ENCODE assay signal across 19 cellular contexts in the genomic region with DNA sequence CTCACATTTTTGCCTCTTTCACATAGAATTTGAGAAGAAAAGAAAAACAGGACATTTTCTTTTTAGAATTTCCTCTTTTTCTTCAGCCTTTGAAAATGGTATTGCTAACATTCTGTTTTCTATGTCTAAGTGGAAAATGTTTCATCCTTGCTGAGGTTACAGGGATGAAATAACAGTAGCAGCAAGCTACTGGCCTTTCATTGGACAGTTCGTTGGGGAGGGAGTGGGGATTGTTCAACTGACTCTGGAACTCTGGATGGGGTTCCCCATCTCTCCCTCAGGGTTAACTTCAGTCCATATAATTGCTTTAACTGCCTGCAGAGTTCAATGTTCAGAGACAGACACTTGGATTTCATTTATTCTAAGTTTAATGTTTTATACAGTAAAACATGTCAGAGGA.
DNase-seq lines count a peak whose midpoint lies in the region; ATAC-seq, FAIRE-seq and TF ChIP-seq lines count a peak whose summit lies in the region.
"Had no signal": no experiment of that assay in that cellular context is flagged by ENCODE, and none has a peak within 500 bp of the region (broad histone marks: within the 10 kb centered on the region; RNA-seq: fewer than 3 reads in every experiment).

No MANE protein-coding gene starts in this region.

- DNase-seq in LHCN-M2 (ENCODE audit: low read depth) (peak; percentile 62), astrocyte (ENCODE audit: low read depth) (no peak), osteoblast (ENCODE audit: insufficient read length, low spot score, missing footprints) (peak; percentile 37), RKO (ENCODE audit: low spot score) (no peak)
- no peak for DNase-seq in naive thymus-derived CD4-positive, alpha-beta T cell
- no peak for DNase-seq in stimulated activated effector memory CD8-positive, alpha-beta T cell treated with anti-CD3 and anti-CD28 coated beads, Interleukin-12 subunit alpha, Interleukin-12 subunit beta, amount 100 ng/mL, for 72 hours (ENCODE audit: low spot score in 2 of 2)
- DNase-seq: CD4-positive, CD25-positive, alpha-beta regulatory T cell; DMS53; NCI-H1092 treated with DMSO at 0.1 percent for 48 hours; NCI-H1930; NCI-H2171; NCI-H446 treated with DMSO at 0.1 percent for 48 hours; NCI-H82; RPMI8226; SJCRH30 had no signal

- H3K36me3 Mint-ChIP-seq in astrocyte (ENCODE audit: low read depth, unreplicated experiment), result no peaks in the 10 kb centered on the region
- H3K36me3 Mint-ChIP-seq in naive thymus-derived CD4-positive, alpha-beta T cell, result no peaks in the 10 kb centered on the region
- no peaks in the 10 kb centered on the region for H3K36me3 Mint-ChIP-seq in stimulated activated effector memory CD8-positive, alpha-beta T cell treated with anti-CD3 and anti-CD28 coated beads, Interleukin-12 subunit alpha, Interleukin-12 subunit beta, amount 100 ng/mL, for 72 hours
- H3K36me3 Mint-ChIP-seq: CD4-positive, CD25-positive, alpha-beta regulatory T cell had no signal

- ATAC-seq in naive thymus-derived CD4-positive, alpha-beta T cell, result no peak
- no peak for ATAC-seq in stimulated activated effector memory CD8-positive, alpha-beta T cell treated with anti-CD3 and anti-CD28 coated beads, Interleukin-12 subunit alpha, Interleukin-12 subunit beta, amount 100 ng/mL, for 72 hours
- ATAC-seq: K562 had no signal

- H3K4me1 Mint-ChIP-seq in astrocyte (ENCODE audit: low read depth, unreplicated experiment), result peaks cover 57% of the 10 kb centered on the region
- no peaks in the 10 kb centered on the region for H3K4me1 Mint-ChIP-seq in naive thymus-derived CD4-positive, alpha-beta T cell
- no peaks in the 10 kb centered on the region for H3K4me1 Mint-ChIP-seq in stimulated activated effector memory CD8-positive, alpha-beta T cell treated with anti-CD3 and anti-CD28 coated beads, Interleukin-12 subunit alpha, Interleukin-12 subunit beta, amount 100 ng/mL, for 72 hours
- H3K4me1 Mint-ChIP-seq: CD4-positive, CD25-positive, alpha-beta regulatory T cell had no signal

- peak overlapping the region; percentile 36 for H3K27ac Mint-ChIP-seq in astrocyte (ENCODE audit: unreplicated experiment)
- no peak overlapping the region for H3K27ac Mint-ChIP-seq in naive thymus-derived CD4-positive, alpha-beta T cell
- no peak overlapping the region for H3K27ac Mint-ChIP-seq in stimulated activated effector memory CD8-positive, alpha-beta T cell treated with anti-CD3 and anti-CD28 coated beads, Interleukin-12 subunit alpha, Interleukin-12 subunit beta, amount 100 ng/mL, for 72 hours
- H3K27ac Mint-ChIP-seq: CD4-positive, CD25-positive, alpha-beta regulatory T cell had no signal

- H3K27me3 Mint-ChIP-seq in astrocyte (ENCODE audit: low read depth, unreplicated experiment), result no peaks in the 10 kb centered on the region
- H3K27me3 Mint-ChIP-seq in naive thymus-derived CD4-positive, alpha-beta T cell, result no peaks in the 10 kb centered on the region
- H3K27me3 Mint-ChIP-seq: CD4-positive, CD25-positive, alpha-beta regulatory T cell had no signal

- no peaks in the 10 kb centered on the region for H3K36me3 ChIP-seq in ACC112 (ENCODE audit: insufficient read depth, low read length)
- H3K36me3 ChIP-seq in astrocyte (ENCODE audit: insufficient read depth, low read length), result no peaks in the 10 kb centered on the region
- no peaks in the 10 kb centered on the region for H3K36me3 ChIP-seq in osteoblast (ENCODE audit: insufficient read depth, low read length)
- no peaks in the 10 kb centered on the region for H3K36me3 ChIP-seq in naive thymus-derived CD4-positive, alpha-beta T cell (ENCODE audit: control insufficient read depth in 2 of 3, insufficient read depth in 3 of 3, low read length in 3 of 3)
- H3K36me3 ChIP-seq: SJCRH30 had no signal

- H2AFZ ChIP-seq in ACC112 (ENCODE audit: low read length, unreplicated experiment) (peak overlapping the region; percentile 68), astrocyte (ENCODE audit: low read depth, low read length) (peak overlapping the region; percentile 6), osteoblast (ENCODE audit: low read length) (peak overlapping the region; percentile 57)

- H3K4me2 ChIP-seq in astrocyte (ENCODE audit: low read length), result no peak overlapping the region
- peak overlapping the region; percentile 71 for H3K4me2 ChIP-seq in osteoblast (ENCODE audit: insufficient read depth, low read length)

- CTCF ChIA-PET in naive thymus-derived CD4-positive, alpha-beta T cell (lab: Charles Lee), result no interaction called here

- no peak for FAIRE-seq in astrocyte (lab: Jason Lieb, UNC)
- FAIRE-seq: GM12891, K562 had no signal

- H3K4me3 Mint-ChIP-seq in astrocyte (ENCODE audit: unreplicated experiment), result no peak overlapping the region
- no peak overlapping the region for H3K4me3 Mint-ChIP-seq in naive thymus-derived CD4-positive, alpha-beta T cell
- H3K4me3 Mint-ChIP-seq in stimulated activated effector memory CD8-positive, alpha-beta T cell treated with anti-CD3 and anti-CD28 coated beads, Interleukin-12 subunit alpha, Interleukin-12 subunit beta, amount 100 ng/mL, for 72 hours, result no peak overlapping the region
- H3K4me3 Mint-ChIP-seq: CD4-positive, CD25-positive, alpha-beta regulatory T cell had no signal

- peak overlapping the region; percentile 57 for H3K27ac ChIP-seq in ACC112 (ENCODE audit: low read depth, low read length)
- H3K27ac ChIP-seq in astrocyte (ENCODE audit: low read depth, low read length), result peak overlapping the region; percentile 46
- H3K27ac ChIP-seq in osteoblast (ENCODE audit: low read depth, low read length), result peak overlapping the region; percentile 45
- no peak overlapping the region for H3K27ac ChIP-seq in naive thymus-derived CD4-positive, alpha-beta T cell (ENCODE audit: low read depth, low read length)
- H3K27ac ChIP-seq: HL-60, SJCRH30 had no signal

- H3K4me1 ChIP-seq in ACC112 (ENCODE audit: control insufficient read depth, insufficient read depth, low read length, unreplicated experiment) (peaks cover 56% of the 10 kb centered on the region), astrocyte (ENCODE audit: insufficient read depth, low read length) (peaks cover 45% of the 10 kb centered on the region), osteoblast (ENCODE audit: insufficient read depth, low read length) (peaks cover 46% of the 10 kb centered on the region)
- no peaks in the 10 kb centered on the region for H3K4me1 ChIP-seq in naive thymus-derived CD4-positive, alpha-beta T cell (ENCODE audit: control insufficient read depth in 2 of 2, insufficient read depth in 2 of 2, low read length in 2 of 2)
- H3K4me1 ChIP-seq: SJCRH30 had no signal

- H4K20me1 ChIP-seq in astrocyte (ENCODE audit: insufficient read depth, low read length) (no peaks in the 10 kb centered on the region), osteoblast (ENCODE audit: insufficient read depth, low read length) (no peaks in the 10 kb centered on the region)

- no peaks in the 10 kb centered on the region for H3K79me2 ChIP-seq in ACC112 (ENCODE audit: control insufficient read depth, insufficient read depth, low read length, unreplicated experiment)
- no peaks in the 10 kb centered on the region for H3K79me2 ChIP-seq in astrocyte (ENCODE audit: insufficient read depth, low read length)
- no peaks in the 10 kb centered on the region for H3K79me2 ChIP-seq in osteoblast (ENCODE audit: insufficient read depth, low read length)

- TF ChIP-seq CTCF in astrocyte (IDR thresholded peaks at IDR 0.05; ENCODE audit: insufficient read depth, low read depth, low read length) (no peak), osteoblast (IDR thresholded peaks at IDR 0.05; ENCODE audit: extremely low read depth, low read depth, low read length) (no peak)

- H3K27me3 ChIP-seq in ACC112 (ENCODE audit: insufficient read depth, low read length) (no peaks in the 10 kb centered on the region), astrocyte (ENCODE audit: insufficient read depth, low read length) (no peaks in the 10 kb centered on the region), osteoblast (ENCODE audit: insufficient read depth, low read length) (no peaks in the 10 kb centered on the region)
- no peaks in the 10 kb centered on the region for H3K27me3 ChIP-seq in naive thymus-derived CD4-positive, alpha-beta T cell (ENCODE audit: control insufficient read depth in 2 of 2, insufficient read depth in 2 of 2, low read length in 2 of 2)
- H3K27me3 ChIP-seq: SJCRH30 had no signal

- no peaks in the 10 kb centered on the region for H3K9me3 Mint-ChIP-seq in astrocyte (ENCODE audit: unreplicated experiment)
- peaks cover 0 to 12% (median 4%) of the 10 kb centered on the region in 11 donors for H3K9me3 Mint-ChIP-seq in naive thymus-derived CD4-positive, alpha-beta T cell
- peaks cover 15% of the 10 kb centered on the region for H3K9me3 Mint-ChIP-seq in stimulated activated effector memory CD8-positive, alpha-beta T cell treated with anti-CD3 and anti-CD28 coated beads, Interleukin-12 subunit alpha, Interleukin-12 subunit beta, amount 100 ng/mL, for 72 hours

- H3K4me3 ChIP-seq in ACC112 (ENCODE audit: low read depth, low read length), result peak overlapping the region; percentile 12
- no peak overlapping the region for H3K4me3 ChIP-seq in astrocyte (ENCODE audit: insufficient read depth, low read depth, low read length)
- no peak overlapping the region for H3K4me3 ChIP-seq in osteoblast (ENCODE audit: insufficient read depth, low read length)
- no peak overlapping the region for H3K4me3 ChIP-seq in naive thymus-derived CD4-positive, alpha-beta T cell (ENCODE audit: low read length)
- H3K4me3 ChIP-seq: K562, SJCRH30 had no signal

- no peak overlapping the region for H3K9ac ChIP-seq in astrocyte (ENCODE audit: low read length)

- H3K9me3 ChIP-seq in astrocyte (ENCODE audit: insufficient read depth, low read depth, low read length) (no peaks in the 10 kb centered on the region), osteoblast (ENCODE audit: low read depth, low read length) (no peaks in the 10 kb centered on the region)
- no peaks in the 10 kb centered on the region for H3K9me3 ChIP-seq in naive thymus-derived CD4-positive, alpha-beta T cell (ENCODE audit: control insufficient read depth in 2 of 3, low read length in 3 of 3)
- H3K9me3 ChIP-seq: SJCRH30 had no signal

- intact Hi-C loops in naive thymus-derived CD4-positive, alpha-beta T cell (cut with micrococcal nuclease), result no loop called here

- POLR2A ChIA-PET in naive thymus-derived CD4-positive, alpha-beta T cell (lab: Charles Lee), result no interaction called here

Comparison
In these comparisons a context has a peak if more than half of its experiments do, and no peak if none do; other contexts are left out.
1. H2AFZ ChIP-seq: peak in every context shown above with its lines; median percentile 68 in ACC112; 57 in osteoblast; 6 in astrocyte.
2. DNase-seq: peak in LHCN-M2 (single experiment) and osteoblast (single experiment); none in astrocyte (single experiment), naive thymus-derived CD4-positive, alpha-beta T cell (0 of 9), RKO (single experiment) and stimulated activated effector memory CD8-positive, alpha-beta T cell treated with anti-CD3 and anti-CD28 coated beads, Interleukin-12 subunit alpha, Interleukin-12 subunit beta, amount 100 ng/mL, for 72 hours (0 of 2).